Comparison of ENCODE assay signal across 14 cellular contexts in genomic region chr21:43307677-43308070, GRCh38.
DNase-seq lines count a peak whose midpoint lies in the region; ATAC-seq, FAIRE-seq and TF ChIP-seq lines count a peak whose summit lies in the region.
"Had no signal": no experiment of that assay in that cellular context is flagged by ENCODE, and none has a peak within 500 bp of the region (broad histone marks: within the 10 kb centered on the region; RNA-seq: fewer than 3 reads in every experiment).

No MANE protein-coding gene starts in this region.

- H3K27ac Mint-ChIP-seq in brain (peak overlapping the region in 4 of 5 experiments; percentile 38 to 88 (median 78)), osteocyte (ENCODE audit: unreplicated experiment) (peak overlapping the region; percentile 70)
- H3K27ac Mint-ChIP-seq: activated CD4-positive, alpha-beta T cell treated with anti-CD3 and anti-CD28 coated beads for 36 hours had no signal

- no peak overlapping the region for H3K9ac ChIP-seq in HepG2 (ENCODE audit: insufficient read depth, low read depth, low read length)

- H3K27me3 Mint-ChIP-seq in brain (no peaks in the 10 kb centered on the region), osteocyte (ENCODE audit: unreplicated experiment) (no peaks in the 10 kb centered on the region)
- H3K27me3 Mint-ChIP-seq: activated CD4-positive, alpha-beta T cell treated with anti-CD3 and anti-CD28 coated beads for 36 hours had no signal

- H3K36me3 Mint-ChIP-seq in brain (no peaks in the 10 kb centered on the region), osteocyte (ENCODE audit: unreplicated experiment) (no peaks in the 10 kb centered on the region)

- H3K4me1 Mint-ChIP-seq in brain (peaks cover 61% of the 10 kb centered on the region), osteocyte (ENCODE audit: unreplicated experiment) (peaks cover 45% of the 10 kb centered on the region)

- DNase-seq in right lobe of liver (peak in 2 of 3 donors; percentile 8 to 28), HepG2 (ENCODE audit: low spot score) (no peak), osteocyte (ENCODE audit: extremely low spot score, unreplicated experiment) (no peak), aorta (peak; percentile 24 to 62), NCI-H510A (lab: John Stamatoyannopoulos, UW) (no peak), germinal center (ENCODE audit: low spot score) (no peak), AG08395 (ENCODE audit: low spot score) (no peak)
- DNase-seq: activated CD8-positive, alpha-beta memory T cell treated with anti-CD3 and anti-CD28 coated beads, Interleukin-2, amount 50 U/mL, for 48 hours; activated naive CD4-positive, alpha-beta T cell treated with anti-CD3 and anti-CD28 coated beads, Interleukin-2, amount 50 U/mL, for 16 hours; COR-L47; retina; SIG-M5 had no signal

- TF ChIP-seq CTCF in right lobe of liver (IDR thresholded peaks at IDR 0.05) (no peak), HepG2 (CRISPR knock-in tag; IDR thresholded peaks at IDR 0.05) (no peak), brain (conservative IDR thresholded peaks at IDR 0.05) (no peak), osteocyte (IDR thresholded peaks at IDR 0.05) (no peak)

- H3K4me1 ChIP-seq in right lobe of liver: peaks cover 0 to 8% (median 4%) of the 10 kb centered on the region in 4 donors
- peaks cover 75% of the 10 kb centered on the region for H3K4me1 ChIP-seq in HepG2 (ENCODE audit: insufficient read depth, low read length)
- no peaks in the 10 kb centered on the region for H3K4me1 ChIP-seq in aorta (ENCODE audit: control insufficient read depth in 1 of 2, insufficient read depth in 2 of 2, low read length in 2 of 2)

- H3K9me3 ChIP-seq in right lobe of liver (no peaks in the 10 kb centered on the region), HepG2 (ENCODE audit: low read length) (no peaks in the 10 kb centered on the region), aorta (ENCODE audit: control insufficient read depth, low read length) (no peaks in the 10 kb centered on the region)

- no peak overlapping the region for H2AFZ ChIP-seq in HepG2 (ENCODE audit: low read length)

- FAIRE-seq in HepG2 (lab: Jason Lieb, UNC): no peak

- H3K9me3 Mint-ChIP-seq in brain (peaks cover 0 to 4% (median 0%) of the 10 kb centered on the region in 5 experiments), osteocyte (ENCODE audit: unreplicated experiment) (peaks cover 4% of the 10 kb centered on the region)

- 43% methylated on average over 1 of the region's 7 CpGs for WGBS in right lobe of liver (ENCODE audit: insufficient coverage, low coverage, low lambda C conversion rate, missing lambda C conversion rate)
- 63% methylated on average over 7 of the region's 7 CpGs for WGBS in HepG2 (ENCODE audit: low lambda C conversion rate)
- 77 to 91% methylated on average over 7 of the region's 7 CpGs for WGBS in aorta, 2 donors

- H3K79me2 ChIP-seq in HepG2 (ENCODE audit: insufficient read depth, low read length): no peaks in the 10 kb centered on the region

- TF ChIP-seq POLR2A in right lobe of liver (IDR thresholded peaks at IDR 0.05) (no peak), HepG2 (IDR thresholded peaks at IDR 0.05; ENCODE audit: insufficient read depth in 1 of 2, low read depth in 2 of 2, low read length in 2 of 2) (no peak)

- ATAC-seq in right lobe of liver: no peak
- ATAC-seq in HepG2: no peak
- ATAC-seq in aorta (ENCODE audit: low FRiP score): no peak

- H3K4me2 ChIP-seq in HepG2 (ENCODE audit: low read depth, low read length): no peak overlapping the region

- H3K27ac ChIP-seq in right lobe of liver: no peak overlapping the region
- H3K27ac ChIP-seq in HepG2 (ENCODE audit: extremely low read length, insufficient read depth, low read length): no peak overlapping the region
- H3K27ac ChIP-seq in aorta (ENCODE audit: low read depth in 1 of 2, low read length in 2 of 2): no peak overlapping the region

- BruUV-seq in HepG2 (replicated peaks; lab: Mats Ljungman, UMichigan): no TSS peak

- no peak overlapping the region for H3K4me3 Mint-ChIP-seq in brain
- H3K4me3 Mint-ChIP-seq in osteocyte (ENCODE audit: unreplicated experiment): no peak overlapping the region
- H3K4me3 Mint-ChIP-seq: activated CD4-positive, alpha-beta T cell treated with anti-CD3 and anti-CD28 coated beads for 36 hours had no signal

- in situ Hi-C loops in HepG2 (cut with HindIII; ENCODE audit: extremely low pct_ligation_motif_present, low pct_unique_long_range_greater_than_20kb): no loop called here

- no peak for TF ChIP-seq RAD21 in HepG2 (CRISPR knock-in tag; IDR thresholded peaks at IDR 0.05)

- TF ChIP-seq EP300 in HepG2 (IDR thresholded peaks at IDR 0.05; ENCODE audit: low read depth in 2 of 2, low read length in 2 of 2): no peak
- TF ChIP-seq EP300 in HepG2 (CRISPR knock-in tag; IDR thresholded peaks at IDR 0.05; ENCODE audit: borderline replicate concordance): no peak

- intact Hi-C loops in right lobe of liver (cut with DNase I) (no loop called here), HepG2 (cut with micrococcal nuclease; ENCODE audit: unreplicated experiment) (no loop called here), aorta (cut with DNase I) (no loop called here)

- no peak overlapping the region for H3K4me3 ChIP-seq in right lobe of liver
- no peak overlapping the region for H3K4me3 ChIP-seq in HepG2 (replicated peaks in 1 of 3; ENCODE audit: insufficient read depth in 1 of 3, low read depth in 2 of 3, low read length in 3 of 3)
- H3K4me3 ChIP-seq in aorta (ENCODE audit: low read length in 2 of 2): no peak overlapping the region

- POLR2A ChIA-PET in HepG2 (lab: Yijun Ruan, JAX): interaction anchor here (0.6 to 1.0 kb wide), 4 partner anchors 11 to 19 kb away, joined by 3 to 5 read pairs (median 5); no protein-coding TSS in a partner anchor

- no peaks in the 10 kb centered on the region for H4K20me1 ChIP-seq in HepG2 (ENCODE audit: insufficient read depth, low read length)

- CTCF ChIA-PET in HepG2 (lab: Yijun Ruan, JAX; ENCODE audit: low intra/inter-chr PET ratio, low total read pairs): no interaction called here

- H3K27me3 ChIP-seq in right lobe of liver (no peaks in the 10 kb centered on the region), HepG2 (ENCODE audit: control insufficient read depth in 1 of 2, insufficient read depth in 2 of 2, low read length in 2 of 2) (peaks cover 2 to 17% of the 10 kb centered on the region in 2 experiments; a peak in 4 of 5 replicates), aorta (ENCODE audit: control insufficient read depth in 1 of 2, insufficient read depth in 2 of 2, low read length in 1 of 2) (no peaks in the 10 kb centered on the region)

- H3K36me3 ChIP-seq in right lobe of liver (no peaks in the 10 kb centered on the region), HepG2 (replicated peaks in 1 of 2; ENCODE audit: control insufficient read depth in 1 of 2, insufficient read depth in 2 of 2, low read length in 2 of 2) (no peaks in the 10 kb centered on the region), aorta (ENCODE audit: control insufficient read depth in 1 of 2, insufficient read depth in 2 of 2, low read length in 1 of 2) (no peaks in the 10 kb centered on the region)

TF ChIP-seq in HepG2, 621 proteins besides CTCF, POLR2A, EP300 and RAD21:
- TF ChIP-seq YEATS2 (CRISPR knock-in tag; IDR thresholded peaks at IDR 0.05; ENCODE audit: borderline replicate concordance) (no peak), EHMT2 (IDR thresholded peaks at IDR 0.05; ENCODE audit: borderline replicate concordance, low read depth, low read length) (no peak), TOE1 (CRISPR knock-in tag; IDR thresholded peaks at IDR 0.05) (no peak), GZF1 (CRISPR knock-in tag; IDR thresholded peaks at IDR 0.05) (no peak), PHF21A (CRISPR knock-in tag; IDR thresholded peaks at IDR 0.05) (no peak), FOXP1 (IDR thresholded peaks at IDR 0.05) (no peak), FOXP1 (CRISPR knock-in tag; IDR thresholded peaks at IDR 0.05) (no peak), SRF (IDR thresholded peaks at IDR 0.05; ENCODE audit: low read depth, low read length) (no peak), ETV6 (CRISPR knock-in tag; conservative IDR thresholded peaks at IDR 0.05) (no peak), BCL6 (CRISPR knock-in tag; IDR thresholded peaks at IDR 0.05) (no peak), ZNF530 (CRISPR knock-in tag; IDR thresholded peaks at IDR 0.05; ENCODE audit: low read depth) (no peak), TARDBP (CRISPR knock-in tag; IDR thresholded peaks at IDR 0.05) (no peak), RBM39 (IDR thresholded peaks at IDR 0.05; ENCODE audit: low read depth, low read length, poor library complexity, severe bottlenecking) (no peak), CHD4 (IDR thresholded peaks at IDR 0.05; ENCODE audit: borderline replicate concordance, low read length) (no peak), ZNF513 (CRISPR knock-in tag; conservative IDR thresholded peaks at IDR 0.05) (no peak), ZSCAN20 (CRISPR knock-in tag; IDR thresholded peaks at IDR 0.05; ENCODE audit: borderline replicate concordance) (no peak)

Comparison
In these comparisons a context has a peak if more than half of its experiments do, and no peak if none do; other contexts are left out.
1. DNase-seq: peak in right lobe of liver (2 of 3) and aorta (2 of 2); none in HepG2 (single experiment), osteocyte (single experiment), NCI-H510A (single experiment), germinal center (single experiment) and AG08395 (single experiment).